2 cellular contexts compared by ENCODE assay signal in genomic region chr7:92133133-92133736, GRCh38.
A peak's percentile ranks its signal among the peaks of the same experiment; 100 is the strongest.
TF ChIP-seq lines count a peak whose summit lies in the region.

No MANE protein-coding gene starts in this region.

TF ChIP-seq in GM12878, 131 proteins besides CTCF, POLR2A, EP300 and RAD21 (continues in another document):
- TF ChIP-seq MAX (IDR thresholded peaks at IDR 0.05; ENCODE audit: low read depth, low read length) (no peak), GATAD2B (conservative IDR thresholded peaks at IDR 0.05; ENCODE audit: low read depth) (no peak), MEF2A (IDR thresholded peaks at IDR 0.05; ENCODE audit: insufficient read depth, low read depth, low read length) (no peak), TCF3 (IDR thresholded peaks at IDR 0.05; ENCODE audit: borderline replicate concordance, insufficient read depth, low read depth, low read length) (no peak), ZBTB4 (CRISPR knock-in tag; IDR thresholded peaks at IDR 0.05) (no peak), IRF5 (IDR thresholded peaks at IDR 0.05; ENCODE audit: borderline replicate concordance) (no peak), ZBED1 (IDR thresholded peaks at IDR 0.05; ENCODE audit: borderline replicate concordance) (no peak), TCF12 (IDR thresholded peaks at IDR 0.05; ENCODE audit: low read depth, low read length) (no peak)
- TF ChIP-seq, protein P1, sequence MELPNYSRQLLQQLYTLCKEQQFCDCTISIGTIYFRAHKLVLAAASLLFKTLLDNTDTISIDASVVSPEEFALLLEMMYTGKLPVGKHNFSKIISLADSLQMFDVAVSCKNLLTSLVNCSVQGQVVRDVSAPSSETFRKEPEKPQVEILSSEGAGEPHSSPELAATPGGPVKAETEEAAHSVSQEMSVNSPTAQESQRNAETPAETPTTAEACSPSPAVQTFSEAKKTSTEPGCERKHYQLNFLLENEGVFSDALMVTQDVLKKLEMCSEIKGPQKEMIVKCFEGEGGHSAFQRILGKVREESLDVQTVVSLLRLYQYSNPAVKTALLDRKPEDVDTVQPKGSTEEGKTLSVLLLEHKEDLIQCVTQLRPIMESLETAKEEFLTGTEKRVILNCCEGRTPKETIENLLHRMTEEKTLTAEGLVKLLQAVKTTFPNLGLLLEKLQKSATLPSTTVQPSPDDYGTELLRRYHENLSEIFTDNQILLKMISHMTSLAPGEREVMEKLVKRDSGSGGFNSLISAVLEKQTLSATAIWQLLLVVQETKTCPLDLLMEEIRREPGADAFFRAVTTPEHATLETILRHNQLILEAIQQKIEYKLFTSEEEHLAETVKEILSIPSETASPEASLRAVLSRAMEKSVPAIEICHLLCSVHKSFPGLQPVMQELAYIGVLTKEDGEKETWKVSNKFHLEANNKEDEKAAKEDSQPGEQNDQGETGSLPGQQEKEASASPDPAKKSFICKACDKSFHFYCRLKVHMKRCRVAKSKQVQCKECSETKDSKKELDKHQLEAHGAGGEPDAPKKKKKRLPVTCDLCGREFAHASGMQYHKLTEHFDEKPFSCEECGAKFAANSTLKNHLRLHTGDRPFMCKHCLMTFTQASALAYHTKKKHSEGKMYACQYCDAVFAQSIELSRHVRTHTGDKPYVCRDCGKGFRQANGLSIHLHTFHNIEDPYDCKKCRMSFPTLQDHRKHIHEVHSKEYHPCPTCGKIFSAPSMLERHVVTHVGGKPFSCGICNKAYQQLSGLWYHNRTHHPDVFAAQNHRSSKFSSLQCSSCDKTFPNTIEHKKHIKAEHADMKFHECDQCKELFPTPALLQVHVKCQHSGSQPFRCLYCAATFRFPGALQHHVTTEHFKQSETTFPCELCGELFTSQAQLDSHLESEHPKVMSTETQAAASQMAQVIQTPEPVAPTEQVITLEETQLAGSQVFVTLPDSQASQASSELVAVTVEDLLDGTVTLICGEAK (IDR thresholded peaks at IDR 0.05; ENCODE audit: borderline replicate concordance) = no peak
- TF ChIP-seq, protein P2, sequence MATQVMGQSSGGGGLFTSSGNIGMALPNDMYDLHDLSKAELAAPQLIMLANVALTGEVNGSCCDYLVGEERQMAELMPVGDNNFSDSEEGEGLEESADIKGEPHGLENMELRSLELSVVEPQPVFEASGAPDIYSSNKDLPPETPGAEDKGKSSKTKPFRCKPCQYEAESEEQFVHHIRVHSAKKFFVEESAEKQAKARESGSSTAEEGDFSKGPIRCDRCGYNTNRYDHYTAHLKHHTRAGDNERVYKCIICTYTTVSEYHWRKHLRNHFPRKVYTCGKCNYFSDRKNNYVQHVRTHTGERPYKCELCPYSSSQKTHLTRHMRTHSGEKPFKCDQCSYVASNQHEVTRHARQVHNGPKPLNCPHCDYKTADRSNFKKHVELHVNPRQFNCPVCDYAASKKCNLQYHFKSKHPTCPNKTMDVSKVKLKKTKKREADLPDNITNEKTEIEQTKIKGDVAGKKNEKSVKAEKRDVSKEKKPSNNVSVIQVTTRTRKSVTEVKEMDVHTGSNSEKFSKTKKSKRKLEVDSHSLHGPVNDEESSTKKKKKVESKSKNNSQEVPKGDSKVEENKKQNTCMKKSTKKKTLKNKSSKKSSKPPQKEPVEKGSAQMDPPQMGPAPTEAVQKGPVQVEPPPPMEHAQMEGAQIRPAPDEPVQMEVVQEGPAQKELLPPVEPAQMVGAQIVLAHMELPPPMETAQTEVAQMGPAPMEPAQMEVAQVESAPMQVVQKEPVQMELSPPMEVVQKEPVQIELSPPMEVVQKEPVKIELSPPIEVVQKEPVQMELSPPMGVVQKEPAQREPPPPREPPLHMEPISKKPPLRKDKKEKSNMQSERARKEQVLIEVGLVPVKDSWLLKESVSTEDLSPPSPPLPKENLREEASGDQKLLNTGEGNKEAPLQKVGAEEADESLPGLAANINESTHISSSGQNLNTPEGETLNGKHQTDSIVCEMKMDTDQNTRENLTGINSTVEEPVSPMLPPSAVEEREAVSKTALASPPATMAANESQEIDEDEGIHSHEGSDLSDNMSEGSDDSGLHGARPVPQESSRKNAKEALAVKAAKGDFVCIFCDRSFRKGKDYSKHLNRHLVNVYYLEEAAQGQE (IDR thresholded peaks at IDR 0.05; ENCODE audit: low read depth, low read length) = no peak

TF ChIP-seq in HepG2, 621 proteins besides CTCF, POLR2A, EP300 and RAD21 (continues in another document):
- TF ChIP-seq BHLHE40 (IDR thresholded peaks at IDR 0.05; ENCODE audit: low read length) (no peak), MXD4 (CRISPR knock-in tag; IDR thresholded peaks at IDR 0.05) (no peak), ELF4 (CRISPR knock-in tag; IDR thresholded peaks at IDR 0.05; ENCODE audit: borderline replicate concordance) (no peak), RXRA (CRISPR knock-in tag; IDR thresholded peaks at IDR 0.05) (no peak), ZNF441 (CRISPR knock-in tag; IDR thresholded peaks at IDR 0.05; ENCODE audit: borderline replicate concordance) (peak; percentile 85), SMARCC2 (IDR thresholded peaks at IDR 0.05) (no peak), NFKB2 (CRISPR knock-in tag; IDR thresholded peaks at IDR 0.05; ENCODE audit: borderline replicate concordance) (no peak), ZBTB1 (CRISPR knock-in tag; IDR thresholded peaks at IDR 0.05; ENCODE audit: borderline replicate concordance) (no peak), KAT8 (CRISPR knock-in tag; IDR thresholded peaks at IDR 0.05) (no peak), ZNF383 (CRISPR knock-in tag; IDR thresholded peaks at IDR 0.05; ENCODE audit: borderline replicate concordance) (no peak), MBNL3 (CRISPR knock-in tag; conservative IDR thresholded peaks at IDR 0.05) (no peak), HNRNPH1 (optimal IDR thresholded peaks at IDR 0.05; ENCODE audit: low read depth, low read length) (no peak), JUN (CRISPR knock-in tag; IDR thresholded peaks at IDR 0.05) (no peak), DMAP1 (CRISPR knock-in tag; IDR thresholded peaks at IDR 0.05) (no peak), ZNF260 (CRISPR knock-in tag; IDR thresholded peaks at IDR 0.05; ENCODE audit: borderline replicate concordance, low read depth) (no peak), ZNF414 (CRISPR knock-in tag; IDR thresholded peaks at IDR 0.05) (0 out of 2 replicates have a peak, but pooled peaks have one; percentile 37), CHD2 (IDR thresholded peaks at IDR 0.05; ENCODE audit: low read depth, low read length) (no peak), BORCS8-MEF2B (CRISPR knock-in tag; IDR thresholded peaks at IDR 0.05) (no peak), SALL1 (CRISPR knock-in tag; IDR thresholded peaks at IDR 0.05) (no peak), ZBTB49 (CRISPR knock-in tag; IDR thresholded peaks at IDR 0.05; ENCODE audit: borderline replicate concordance) (0 out of 2 replicates have a peak, but pooled peaks have one; percentile 1), ZNF33A (CRISPR knock-in tag; IDR thresholded peaks at IDR 0.05; ENCODE audit: borderline replicate concordance) (no peak), PRMT3 (CRISPR knock-in tag; IDR thresholded peaks at IDR 0.05; ENCODE audit: borderline replicate concordance, low read depth) (no peak), PPARG (CRISPR knock-in tag; conservative IDR thresholded peaks at IDR 0.05) (no peak), ZNF616 (CRISPR knock-in tag; IDR thresholded peaks at IDR 0.05; ENCODE audit: low read depth) (no peak), ZNF24 (IDR thresholded peaks at IDR 0.05) (no peak), ZNF431 (CRISPR knock-in tag; IDR thresholded peaks at IDR 0.05; ENCODE audit: borderline replicate concordance, low read depth) (peak; percentile 13; the same call in 1 of the 2 replicates)
- TF ChIP-seq, protein P3, sequence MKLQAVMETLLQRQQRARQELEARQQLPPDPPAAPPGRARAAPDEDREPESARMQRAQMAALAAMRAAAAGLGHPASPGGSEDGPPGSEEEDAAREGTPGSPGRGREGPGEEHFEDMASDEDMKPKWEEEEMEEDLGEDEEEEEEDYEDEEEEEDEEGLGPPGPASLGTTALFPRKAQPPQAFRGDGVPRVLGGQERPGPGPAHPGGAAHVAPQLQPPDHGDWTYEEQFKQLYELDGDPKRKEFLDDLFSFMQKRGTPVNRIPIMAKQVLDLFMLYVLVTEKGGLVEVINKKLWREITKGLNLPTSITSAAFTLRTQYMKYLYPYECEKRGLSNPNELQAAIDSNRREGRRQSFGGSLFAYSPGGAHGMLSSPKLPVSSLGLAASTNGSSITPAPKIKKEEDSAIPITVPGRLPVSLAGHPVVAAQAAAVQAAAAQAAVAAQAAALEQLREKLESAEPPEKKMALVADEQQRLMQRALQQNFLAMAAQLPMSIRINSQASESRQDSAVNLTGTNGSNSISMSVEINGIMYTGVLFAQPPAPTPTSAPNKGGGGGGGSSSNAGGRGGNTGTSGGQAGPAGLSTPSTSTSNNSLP (IDR thresholded peaks at IDR 0.05; ENCODE audit: low read depth, low read length) = no peak
- TF ChIP-seq, protein P4, sequence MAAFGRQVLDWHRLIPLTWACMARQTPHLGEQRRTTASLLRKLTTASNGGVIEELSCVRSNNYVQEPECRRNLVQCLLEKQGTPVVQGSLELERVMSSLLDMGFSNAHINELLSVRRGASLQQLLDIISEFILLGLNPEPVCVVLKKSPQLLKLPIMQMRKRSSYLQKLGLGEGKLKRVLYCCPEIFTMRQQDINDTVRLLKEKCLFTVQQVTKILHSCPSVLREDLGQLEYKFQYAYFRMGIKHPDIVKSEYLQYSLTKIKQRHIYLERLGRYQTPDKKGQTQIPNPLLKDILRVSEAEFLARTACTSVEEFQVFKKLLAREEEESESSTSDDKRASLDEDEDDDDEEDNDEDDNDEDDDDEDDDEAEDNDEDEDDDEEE (CRISPR knock-in tag; IDR thresholded peaks at IDR 0.05) = peak; percentile 57; the same call in 1 of the 2 replicates
- TF ChIP-seq, protein P5, sequence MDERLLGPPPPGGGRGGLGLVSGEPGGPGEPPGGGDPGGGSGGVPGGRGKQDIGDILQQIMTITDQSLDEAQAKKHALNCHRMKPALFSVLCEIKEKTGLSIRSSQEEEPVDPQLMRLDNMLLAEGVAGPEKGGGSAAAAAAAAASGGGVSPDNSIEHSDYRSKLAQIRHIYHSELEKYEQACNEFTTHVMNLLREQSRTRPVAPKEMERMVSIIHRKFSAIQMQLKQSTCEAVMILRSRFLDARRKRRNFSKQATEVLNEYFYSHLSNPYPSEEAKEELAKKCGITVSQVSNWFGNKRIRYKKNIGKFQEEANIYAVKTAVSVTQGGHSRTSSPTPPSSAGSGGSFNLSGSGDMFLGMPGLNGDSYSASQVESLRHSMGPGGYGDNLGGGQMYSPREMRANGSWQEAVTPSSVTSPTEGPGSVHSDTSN (CRISPR knock-in tag; IDR thresholded peaks at IDR 0.05) = no peak
- TF ChIP-seq, protein P6, sequence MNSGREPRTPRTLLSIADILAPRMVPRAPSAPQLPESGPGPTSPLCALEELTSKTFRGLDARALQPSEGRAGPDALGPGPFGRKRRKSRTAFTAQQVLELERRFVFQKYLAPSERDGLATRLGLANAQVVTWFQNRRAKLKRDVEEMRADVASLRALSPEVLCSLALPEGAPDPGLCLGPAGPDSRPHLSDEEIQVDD (CRISPR knock-in tag; IDR thresholded peaks at IDR 0.05; ENCODE audit: borderline replicate concordance) = no peak
- TF ChIP-seq, protein P7, sequence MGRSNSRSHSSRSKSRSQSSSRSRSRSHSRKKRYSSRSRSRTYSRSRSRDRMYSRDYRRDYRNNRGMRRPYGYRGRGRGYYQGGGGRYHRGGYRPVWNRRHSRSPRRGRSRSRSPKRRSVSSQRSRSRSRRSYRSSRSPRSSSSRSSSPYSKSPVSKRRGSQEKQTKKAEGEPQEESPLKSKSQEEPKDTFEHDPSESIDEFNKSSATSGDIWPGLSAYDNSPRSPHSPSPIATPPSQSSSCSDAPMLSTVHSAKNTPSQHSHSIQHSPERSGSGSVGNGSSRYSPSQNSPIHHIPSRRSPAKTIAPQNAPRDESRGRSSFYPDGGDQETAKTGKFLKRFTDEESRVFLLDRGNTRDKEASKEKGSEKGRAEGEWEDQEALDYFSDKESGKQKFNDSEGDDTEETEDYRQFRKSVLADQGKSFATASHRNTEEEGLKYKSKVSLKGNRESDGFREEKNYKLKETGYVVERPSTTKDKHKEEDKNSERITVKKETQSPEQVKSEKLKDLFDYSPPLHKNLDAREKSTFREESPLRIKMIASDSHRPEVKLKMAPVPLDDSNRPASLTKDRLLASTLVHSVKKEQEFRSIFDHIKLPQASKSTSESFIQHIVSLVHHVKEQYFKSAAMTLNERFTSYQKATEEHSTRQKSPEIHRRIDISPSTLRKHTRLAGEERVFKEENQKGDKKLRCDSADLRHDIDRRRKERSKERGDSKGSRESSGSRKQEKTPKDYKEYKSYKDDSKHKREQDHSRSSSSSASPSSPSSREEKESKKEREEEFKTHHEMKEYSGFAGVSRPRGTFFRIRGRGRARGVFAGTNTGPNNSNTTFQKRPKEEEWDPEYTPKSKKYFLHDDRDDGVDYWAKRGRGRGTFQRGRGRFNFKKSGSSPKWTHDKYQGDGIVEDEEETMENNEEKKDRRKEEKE (IDR thresholded peaks at IDR 0.05) = no peak
- TF ChIP-seq, protein P8, sequence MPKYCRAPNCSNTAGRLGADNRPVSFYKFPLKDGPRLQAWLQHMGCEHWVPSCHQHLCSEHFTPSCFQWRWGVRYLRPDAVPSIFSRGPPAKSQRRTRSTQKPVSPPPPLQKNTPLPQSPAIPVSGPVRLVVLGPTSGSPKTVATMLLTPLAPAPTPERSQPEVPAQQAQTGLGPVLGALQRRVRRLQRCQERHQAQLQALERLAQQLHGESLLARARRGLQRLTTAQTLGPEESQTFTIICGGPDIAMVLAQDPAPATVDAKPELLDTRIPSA (CRISPR knock-in tag; IDR thresholded peaks at IDR 0.05; ENCODE audit: borderline replicate concordance) = no peak
- TF ChIP-seq, protein P9, sequence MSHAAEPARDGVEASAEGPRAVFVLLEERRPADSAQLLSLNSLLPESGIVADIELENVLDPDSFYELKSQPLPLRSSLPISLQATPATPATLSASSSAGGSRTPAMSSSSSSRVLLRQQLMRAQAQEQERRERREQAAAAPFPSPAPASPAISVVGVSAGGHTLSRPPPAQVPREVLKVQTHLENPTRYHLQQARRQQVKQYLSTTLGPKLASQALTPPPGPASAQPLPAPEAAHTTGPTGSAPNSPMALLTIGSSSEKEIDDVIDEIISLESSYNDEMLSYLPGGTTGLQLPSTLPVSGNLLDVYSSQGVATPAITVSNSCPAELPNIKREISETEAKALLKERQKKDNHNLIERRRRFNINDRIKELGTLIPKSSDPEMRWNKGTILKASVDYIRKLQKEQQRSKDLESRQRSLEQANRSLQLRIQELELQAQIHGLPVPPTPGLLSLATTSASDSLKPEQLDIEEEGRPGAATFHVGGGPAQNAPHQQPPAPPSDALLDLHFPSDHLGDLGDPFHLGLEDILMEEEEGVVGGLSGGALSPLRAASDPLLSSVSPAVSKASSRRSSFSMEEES (CRISPR knock-in tag; IDR thresholded peaks at IDR 0.05) = no peak
